In genomic region chr22:37486224-37486845, GRCh38 we compare ENCODE assay signal across 8 cellular contexts. TPM values are rescaled to one million over a fixed set of nuclear protein-coding genes. Genes with fewer than 3 reads are reported as not detected.
DNase-seq lines count a peak whose midpoint lies in the region; ATAC-seq and TF ChIP-seq lines count a peak whose summit lies in the region.

A gene with protein sequence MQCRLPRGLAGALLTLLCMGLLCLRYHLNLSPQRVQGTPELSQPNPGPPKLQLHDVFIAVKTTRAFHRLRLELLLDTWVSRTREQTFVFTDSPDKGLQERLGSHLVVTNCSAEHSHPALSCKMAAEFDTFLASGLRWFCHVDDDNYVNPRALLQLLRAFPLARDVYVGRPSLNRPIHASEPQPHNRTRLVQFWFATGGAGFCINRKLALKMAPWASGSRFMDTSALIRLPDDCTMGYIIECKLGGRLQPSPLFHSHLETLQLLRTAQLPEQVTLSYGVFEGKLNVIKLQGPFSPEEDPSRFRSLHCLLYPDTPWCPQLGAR (minus strand): TSS chr22:37486384. CDS start chr22:37486177, 207 bp downstream.

- H4K20me1 ChIP-seq in KMS-11 (ENCODE audit: insufficient read depth), result no peaks in the 10 kb centered on the region
- H4K20me1 ChIP-seq in smooth muscle cell (ENCODE audit: low read depth), result no peaks in the 10 kb centered on the region

- H3F3A ChIP-seq in smooth muscle cell (ENCODE audit: low read depth), result no peaks in the 10 kb centered on the region

- H3K36me3 ChIP-seq in KMS-11 (ENCODE audit: insufficient read depth) (no peaks in the 10 kb centered on the region), iPS-18a (ENCODE audit: control insufficient read depth, low read depth, low read length) (no peaks in the 10 kb centered on the region), smooth muscle cell (ENCODE audit: low read depth) (no peaks in the 10 kb centered on the region)

- DNase-seq in COR-L47 (lab: John Stamatoyannopoulos, UW) (peak; percentile 45), T-helper 9 cell (peak; percentile 64), astrocyte of the spinal cord (ENCODE audit: low read depth, low spot score) (peak; percentile 36), smooth muscle cell (lab: John Stamatoyannopoulos, UW; ENCODE audit: unreplicated experiment) (no peak)

- H3K27me3 ChIP-seq in KMS-11 (ENCODE audit: insufficient read depth, low read depth) (no peaks in the 10 kb centered on the region), iPS-18a (ENCODE audit: control insufficient read depth, insufficient read depth, low read length) (peaks cover 7% of the 10 kb centered on the region), smooth muscle cell (ENCODE audit: low read depth) (no peaks in the 10 kb centered on the region)

- H3K4me2 ChIP-seq in KMS-11 (peak within 1 kb of the TSS; percentile 84), smooth muscle cell (peak within 1 kb of the TSS; percentile 54)

- 19% methylated on average over 22 of the region's 24 CpGs for WGBS in smooth muscle cell (ENCODE audit: low lambda C conversion rate)

- H3K4me1 ChIP-seq in KMS-11 (ENCODE audit: low read depth, poor library complexity, severe bottlenecking), result peaks cover 17% of the 10 kb centered on the region
- peaks cover 22% of the 10 kb centered on the region for H3K4me1 ChIP-seq in iPS-18a (ENCODE audit: control insufficient read depth, low read depth, low read length)
- peaks cover 18% of the 10 kb centered on the region for H3K4me1 ChIP-seq in smooth muscle cell (ENCODE audit: low read depth)

- H2AFZ ChIP-seq in KMS-11 (ENCODE audit: low read depth) (peak within 1 kb of the TSS; percentile 61; the same call in 1 of the 2 replicates), smooth muscle cell (ENCODE audit: low read depth) (no peak within 1 kb of the TSS)

- no peak within 1 kb of the TSS for H3K4me3 ChIP-seq in KMS-11 (IDR thresholded peaks at IDR 0.05; ENCODE audit: insufficient read depth, low read depth, low read length)
- H3K4me3 ChIP-seq in astrocyte of the spinal cord (ENCODE audit: low read depth, low read length), result no peak within 1 kb of the TSS
- peak within 1 kb of the TSS; percentile 22 for H3K4me3 ChIP-seq in iPS-18a (ENCODE audit: low read length)
- H3K4me3 ChIP-seq in smooth muscle cell, result no peak within 1 kb of the TSS

- ATAC-seq in GM19467 (IDR thresholded peaks at IDR 0.05; ENCODE audit: unreplicated experiment) (peak; percentile 51), HG03354 (IDR thresholded peaks at IDR 0.05; ENCODE audit: poor library complexity, severe bottlenecking, unreplicated experiment) (no peak)

- H3K9ac ChIP-seq in KMS-11 (peak within 1 kb of the TSS; percentile 92), iPS-18a (ENCODE audit: low read length) (no peak within 1 kb of the TSS), smooth muscle cell (ENCODE audit: low read depth) (no peak within 1 kb of the TSS)

- no peak for TF ChIP-seq CTCF in KMS-11 (conservative IDR thresholded peaks at IDR 0.05; ENCODE audit: low read depth, low read length)
- no peak for TF ChIP-seq CTCF in astrocyte of the spinal cord (IDR thresholded peaks at IDR 0.05; ENCODE audit: low read depth, low read length)
- TF ChIP-seq CTCF in smooth muscle cell (IDR thresholded peaks at IDR 0.05; ENCODE audit: borderline replicate concordance, insufficient read depth, poor library complexity, severe bottlenecking), result no peak

- H3K27ac ChIP-seq in KMS-11 (peak within 1 kb of the TSS; percentile 80), iPS-18a (ENCODE audit: low read length) (no peak within 1 kb of the TSS), smooth muscle cell (ENCODE audit: low read depth) (no peak within 1 kb of the TSS)

- H3K79me2 ChIP-seq in KMS-11 (ENCODE audit: insufficient read depth, low read depth) (peaks cover 48% of the 10 kb centered on the region), smooth muscle cell (ENCODE audit: low read depth) (no peaks in the 10 kb centered on the region)

- in situ Hi-C loops in astrocyte of the spinal cord (cut with HindIII; ENCODE audit: low sequenced_read_pairs), result no loop called here

- H3K9me3 ChIP-seq in iPS-18a (ENCODE audit: control insufficient read depth, low read depth, low read length), result no peaks in the 10 kb centered on the region
- no peaks in the 10 kb centered on the region for H3K9me3 ChIP-seq in smooth muscle cell (replicated peaks; ENCODE audit: low read depth)

RNA-seq across cellular contexts. Expression of the gene that starts here (rescaled TPM):
- not detected in 2 replicates for total RNA-seq in smooth muscle cell
- polyA plus RNA-seq in smooth muscle cell, result 0.40 and 1.2 TPM in 2 replicates
